Comparison of ENCODE assay signal across 18 cellular contexts in genomic region chr1:91706140-91706957, GRCh38.
"Had no signal": no experiment of that assay in that cellular context is flagged by ENCODE, and none has a peak within 500 bp of the region (broad histone marks: within the 10 kb centered on the region; RNA-seq: fewer than 3 reads in every experiment).

No MANE protein-coding gene starts in this region.

- ATAC-seq: activated CD4-positive, CD25-positive, alpha-beta regulatory T cell treated with anti-CD3 and anti-CD28 coated beads, Interleukin-2, amount 50 U/mL, for 24 hours; activated T-helper 17 cell treated with anti-CD3 and anti-CD28 coated beads, Interleukin-2, amount 50 U/mL, for 72 hours had no signal

- H3K27me3 ChIP-seq: cardiac muscle cell, dorsolateral prefrontal cortex had no signal

- H3K4me3 Mint-ChIP-seq: activated naive CD8-positive, alpha-beta T cell treated with anti-CD3 and anti-CD28 coated beads for 36 hours; activated T-helper 17 cell treated with anti-CD3 and anti-CD28 coated beads, Interleukin-2, amount 50 U/mL, for 72 hours; endodermal cell; nephron progenitor cell; stimulated activated memory B cell treated with anti-CD40 and anti-IgM and Interleukin-4, amounts not matched to agents 10 μg/mL and 1 μg/mL and 100 μg/mL, for 72 hours; T-helper 1 cell treated with Interleukin-12 subunit alpha and Interleukin-12 subunit beta and Interleukin-4 antibody, amounts not matched to agents 30 μg/mL and 1 μg/mL, for 36 hours had no signal

- H3K27ac Mint-ChIP-seq: activated naive CD8-positive, alpha-beta T cell treated with anti-CD3 and anti-CD28 coated beads for 36 hours; activated T-helper 17 cell treated with anti-CD3 and anti-CD28 coated beads, Interleukin-2, amount 50 U/mL, for 72 hours; endodermal cell; nephron progenitor cell; stimulated activated memory B cell treated with anti-CD40 and anti-IgM and Interleukin-4, amounts not matched to agents 10 μg/mL and 1 μg/mL and 100 μg/mL, for 72 hours; T-helper 1 cell treated with Interleukin-12 subunit alpha and Interleukin-12 subunit beta and Interleukin-4 antibody, amounts not matched to agents 30 μg/mL and 1 μg/mL, for 36 hours had no signal

- H3K9me3 Mint-ChIP-seq: activated naive CD8-positive, alpha-beta T cell treated with anti-CD3 and anti-CD28 coated beads for 36 hours; activated T-helper 17 cell treated with anti-CD3 and anti-CD28 coated beads, Interleukin-2, amount 50 U/mL, for 72 hours; endodermal cell; nephron progenitor cell; stimulated activated memory B cell treated with anti-CD40 and anti-IgM and Interleukin-4, amounts not matched to agents 10 μg/mL and 1 μg/mL and 100 μg/mL, for 72 hours; T-helper 1 cell treated with Interleukin-12 subunit alpha and Interleukin-12 subunit beta and Interleukin-4 antibody, amounts not matched to agents 30 μg/mL and 1 μg/mL, for 36 hours had no signal

- H3K4me1 Mint-ChIP-seq: stimulated activated memory B cell treated with anti-CD40 and anti-IgM and Interleukin-4, amounts not matched to agents 10 μg/mL and 1 μg/mL and 100 μg/mL, for 72 hours had no signal

- H3K27ac ChIP-seq: dorsolateral prefrontal cortex had no signal

- H3K4me3 ChIP-seq: cardiac muscle cell, dorsolateral prefrontal cortex, skin epidermis had no signal

- DNase-seq: activated naive CD4-positive, alpha-beta T cell; activated naive CD8-positive, alpha-beta T cell treated with anti-CD3 and anti-CD28 coated beads for 36 hours; activated T-cell treated with anti-CD3 and anti-CD28 coated beads for 4 hours; amygdala; dorsolateral prefrontal cortex; endodermal cell; foreskin melanocyte; glutamatergic neuron; nephron progenitor cell; nucleus accumbens; stimulated activated CD4-positive, alpha-beta T cell treated with anti-CD3 and anti-CD28 coated beads, Interleukin-15, amount 100 ng/mL, for 24 hours; stimulated activated CD4-positive, alpha-beta T cell treated with anti-CD3 and anti-CD28 coated beads, Interleukin-4, amount 100 ng/mL, for 24 hours had no signal

- H3K36me3 Mint-ChIP-seq: stimulated activated memory B cell treated with anti-CD40 and anti-IgM and Interleukin-4, amounts not matched to agents 10 μg/mL and 1 μg/mL and 100 μg/mL, for 72 hours had no signal

- H3K27me3 Mint-ChIP-seq: activated naive CD8-positive, alpha-beta T cell treated with anti-CD3 and anti-CD28 coated beads for 36 hours; activated T-helper 17 cell treated with anti-CD3 and anti-CD28 coated beads, Interleukin-2, amount 50 U/mL, for 72 hours; stimulated activated memory B cell treated with anti-CD40 and anti-IgM and Interleukin-4, amounts not matched to agents 10 μg/mL and 1 μg/mL and 100 μg/mL, for 72 hours had no signal
